8 cellular contexts compared by ENCODE assay signal in the genomic region with DNA sequence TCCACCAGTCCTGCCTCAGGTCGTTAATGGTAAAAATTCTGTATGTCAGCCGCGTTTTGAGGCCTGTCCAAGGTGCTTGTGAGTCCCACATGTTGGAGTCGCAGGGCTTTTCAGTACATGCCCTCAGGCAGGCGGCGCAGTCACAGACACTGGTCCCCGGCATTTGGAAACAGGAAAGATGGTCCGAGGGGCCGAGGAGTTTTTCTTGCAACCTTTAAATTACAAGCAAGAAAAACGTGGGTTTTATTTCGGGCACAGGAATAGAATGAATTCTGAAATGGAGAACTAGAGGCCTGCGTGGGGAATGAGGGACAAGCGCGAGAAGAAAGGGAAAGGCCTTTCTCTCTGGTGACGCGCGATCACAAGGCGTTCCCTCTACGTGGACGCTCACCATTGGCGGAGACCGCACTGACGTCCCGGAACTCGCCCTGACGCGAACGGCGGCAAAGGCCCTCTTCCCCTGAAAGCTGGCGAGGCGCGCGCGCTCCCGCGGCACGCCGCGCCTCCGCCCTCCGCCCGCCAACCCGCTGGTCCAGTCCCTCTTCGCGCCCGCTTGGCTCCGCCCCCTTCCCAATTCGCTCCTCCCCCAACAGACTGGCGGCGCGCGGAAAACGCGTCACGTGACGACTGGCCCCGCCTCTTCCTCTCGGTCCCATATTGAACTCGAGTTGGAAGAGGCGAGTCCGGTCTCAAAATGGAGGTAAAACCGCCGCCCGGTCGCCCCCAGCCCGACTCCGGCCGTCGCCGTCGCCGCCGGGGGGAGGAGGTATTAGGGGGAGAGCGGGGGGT. TPM values are rescaled to one million over a fixed set of nuclear protein-coding genes. Genes with fewer than 3 reads are reported as not detected.
A peak's percentile ranks its signal among the peaks of the same experiment; 100 is the strongest.
DNase-seq lines count a peak whose midpoint lies in the region; ATAC-seq, FAIRE-seq and TF ChIP-seq lines count a peak whose summit lies in the region.

A gene (plus strand): TSS at position 689 of the 789 bp plus-strand sequence. CDS start 6 bp downstream, at position 695.

- peak; percentile 35 for TF ChIP-seq CTCF in astrocyte of the cerebellum (IDR thresholded peaks at IDR 0.05; ENCODE audit: low read depth, low read length, missing control alignments)

- in situ Hi-C loops in astrocyte of the cerebellum (cut with HindIII; ENCODE audit: low sequenced_read_pairs) = no loop called here

- H3K4me1 ChIP-seq in rectal smooth muscle tissue (ENCODE audit: control insufficient read depth, insufficient read depth, low read length) = peaks cover 25% of the 10 kb centered on the region
- peaks cover 0 to 2% of the 10 kb centered on the region in 2 donors for H3K4me1 ChIP-seq in aorta (ENCODE audit: control insufficient read depth in 1 of 2, insufficient read depth in 2 of 2, low read length in 2 of 2)

- no peaks in the 10 kb centered on the region for H3K9me3 ChIP-seq in aorta (ENCODE audit: control insufficient read depth, low read length)

- H3K4me3 ChIP-seq in astrocyte of the cerebellum (ENCODE audit: low read depth, low read length) (peak within 1 kb of the TSS; percentile 68), rectal smooth muscle tissue (ENCODE audit: low read length) (peak within 1 kb of the TSS; percentile 95), aorta (ENCODE audit: low read length in 2 of 2) (peak within 1 kb of the TSS; percentile 79 to 82)

- DNase-seq in GM18507 (ENCODE audit: extremely low spot score, insufficient read length, low read depth) = peak; percentile 97
- peak; percentile 86 for DNase-seq in NCI-H2029 treated with DMSO at 0.1 percent for 48 hours (lab: John Stamatoyannopoulos, UW)
- DNase-seq in T-helper 9 cell = peak; percentile 100
- peak; percentile 98 for DNase-seq in astrocyte of the cerebellum (ENCODE audit: low read depth)
- DNase-seq in hepatic stellate cell (ENCODE audit: low spot score) = peak; percentile 97
- peak; percentile 100 for DNase-seq in aorta

- peak; percentile 88 for ATAC-seq in HG02981 (IDR thresholded peaks at IDR 0.05; ENCODE audit: unreplicated experiment)
- peak; percentile 99 for ATAC-seq in aorta (ENCODE audit: low FRiP score)

- 1 to 5% methylated on average over 61 to 74 of the region's 74 CpGs for WGBS in aorta, 2 donors

- H3K36me3 ChIP-seq in rectal smooth muscle tissue (ENCODE audit: control insufficient read depth, insufficient read depth, low read length) (peaks cover 14% of the 10 kb centered on the region), aorta (ENCODE audit: control insufficient read depth in 1 of 2, insufficient read depth in 2 of 2, low read length in 1 of 2) (peaks cover 0 to 1% of the 10 kb centered on the region in 2 donors)

- H3K9ac ChIP-seq in rectal smooth muscle tissue (ENCODE audit: low read length) = peak within 1 kb of the TSS; percentile 100

- H3K27me3 ChIP-seq in rectal smooth muscle tissue (ENCODE audit: control insufficient read depth, insufficient read depth, low read length) (no peaks in the 10 kb centered on the region), aorta (ENCODE audit: control insufficient read depth in 1 of 2, insufficient read depth in 2 of 2, low read length in 1 of 2) (no peaks in the 10 kb centered on the region)

- peak; percentile 98 for FAIRE-seq in GM18507 (lab: Jason Lieb, UNC)

- peak within 1 kb of the TSS; percentile 100 for H3K27ac ChIP-seq in rectal smooth muscle tissue (ENCODE audit: low read depth, low read length)
- H3K27ac ChIP-seq in aorta (ENCODE audit: low read depth in 1 of 2, low read length in 2 of 2) = peak within 1 kb of the TSS; percentile 99

- intact Hi-C loops in aorta (cut with DNase I) = loop anchor here (2.0 to 5.0 kb wide), 4 partner anchors 40 to 340 kb away; a partner anchor contains a TSS

RNA-seq across cellular contexts. Expression of the gene that starts here (rescaled TPM):
- total RNA-seq in aorta = 100 to 1,000 TPM; 149 to 178 TPM
- polyA plus RNA-seq in aorta = 100 to 1,000 TPM; 118 to 139 TPM

Comparison
In these comparisons a context has a peak if more than half of its experiments do, and no peak if none do; other contexts are left out.
1. Peak in every context shown above with its lines: DNase-seq, ATAC-seq, H3K4me3 ChIP-seq and H3K27ac ChIP-seq.